ENCODE assay signal across 1 cellular context in the genomic region with DNA sequence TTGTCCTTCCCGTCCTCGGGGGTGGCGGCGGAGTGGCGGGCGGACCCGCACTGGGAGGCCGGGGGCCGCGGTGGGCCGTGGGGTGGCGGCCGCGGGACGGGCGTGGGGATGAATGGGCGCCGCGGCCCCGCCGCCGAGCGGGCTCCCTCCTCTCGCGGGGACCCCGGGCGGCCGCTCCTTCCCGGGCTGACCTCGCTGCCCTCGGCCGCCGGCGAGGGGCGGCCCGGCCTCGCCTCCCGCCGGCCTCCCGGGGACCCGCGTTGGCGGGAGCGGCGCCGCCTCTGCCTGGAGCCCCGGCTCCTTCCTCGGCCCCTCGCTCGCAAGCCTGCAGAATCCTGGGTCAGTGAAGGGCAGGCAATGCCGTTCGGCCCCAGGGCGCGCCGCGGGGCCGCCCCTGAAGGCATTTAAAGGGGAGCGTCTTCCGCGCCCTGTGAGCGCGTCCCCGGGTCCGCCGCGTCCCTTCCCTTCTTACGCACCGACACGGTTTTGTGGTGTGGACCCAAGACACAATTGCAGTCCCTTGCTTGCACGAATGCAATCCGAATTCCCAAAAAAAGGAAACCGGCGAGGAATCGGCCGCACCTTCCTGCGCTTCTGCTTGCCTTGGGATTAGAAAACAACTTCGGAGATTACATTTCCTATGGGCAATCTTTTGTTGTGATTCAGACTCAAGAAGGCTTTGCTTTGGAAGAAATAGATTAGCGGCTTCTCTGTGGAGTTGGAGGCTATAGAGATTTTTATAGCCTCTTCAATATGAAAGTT.
TF ChIP-seq lines count a peak whose summit lies in the region.

No MANE protein-coding gene starts in this region.

TF ChIP-seq in H1, 55 proteins besides CTCF, POLR2A, EP300 and RAD21:
- TF ChIP-seq SP2 (IDR thresholded peaks at IDR 0.05; ENCODE audit: low read length), result no peak
- no peak for TF ChIP-seq JUN (IDR thresholded peaks at IDR 0.05; ENCODE audit: low read depth, low read length)
- TF ChIP-seq ZNF274 (IDR thresholded peaks at IDR 0.05; ENCODE audit: borderline replicate concordance, extremely low read depth, low read length), result no peak
- TF ChIP-seq CEBPB (IDR thresholded peaks at IDR 0.05; ENCODE audit: low read depth, low read length), result no peak
- no peak for TF ChIP-seq BACH1 (IDR thresholded peaks at IDR 0.05; ENCODE audit: low read length)
- TF ChIP-seq SAP30 (IDR thresholded peaks at IDR 0.05; ENCODE audit: insufficient read depth, insufficient replicate concordance, low read length), result no peak
- no peak for TF ChIP-seq NANOG (IDR thresholded peaks at IDR 0.05; ENCODE audit: insufficient read depth, low read depth, low read length, poor library complexity, severe bottlenecking)
- peak; percentile 39; the same call in 1 of the 2 replicates for TF ChIP-seq TBP (IDR thresholded peaks at IDR 0.05; ENCODE audit: low read depth, low read length)
- TF ChIP-seq, protein P1, sequence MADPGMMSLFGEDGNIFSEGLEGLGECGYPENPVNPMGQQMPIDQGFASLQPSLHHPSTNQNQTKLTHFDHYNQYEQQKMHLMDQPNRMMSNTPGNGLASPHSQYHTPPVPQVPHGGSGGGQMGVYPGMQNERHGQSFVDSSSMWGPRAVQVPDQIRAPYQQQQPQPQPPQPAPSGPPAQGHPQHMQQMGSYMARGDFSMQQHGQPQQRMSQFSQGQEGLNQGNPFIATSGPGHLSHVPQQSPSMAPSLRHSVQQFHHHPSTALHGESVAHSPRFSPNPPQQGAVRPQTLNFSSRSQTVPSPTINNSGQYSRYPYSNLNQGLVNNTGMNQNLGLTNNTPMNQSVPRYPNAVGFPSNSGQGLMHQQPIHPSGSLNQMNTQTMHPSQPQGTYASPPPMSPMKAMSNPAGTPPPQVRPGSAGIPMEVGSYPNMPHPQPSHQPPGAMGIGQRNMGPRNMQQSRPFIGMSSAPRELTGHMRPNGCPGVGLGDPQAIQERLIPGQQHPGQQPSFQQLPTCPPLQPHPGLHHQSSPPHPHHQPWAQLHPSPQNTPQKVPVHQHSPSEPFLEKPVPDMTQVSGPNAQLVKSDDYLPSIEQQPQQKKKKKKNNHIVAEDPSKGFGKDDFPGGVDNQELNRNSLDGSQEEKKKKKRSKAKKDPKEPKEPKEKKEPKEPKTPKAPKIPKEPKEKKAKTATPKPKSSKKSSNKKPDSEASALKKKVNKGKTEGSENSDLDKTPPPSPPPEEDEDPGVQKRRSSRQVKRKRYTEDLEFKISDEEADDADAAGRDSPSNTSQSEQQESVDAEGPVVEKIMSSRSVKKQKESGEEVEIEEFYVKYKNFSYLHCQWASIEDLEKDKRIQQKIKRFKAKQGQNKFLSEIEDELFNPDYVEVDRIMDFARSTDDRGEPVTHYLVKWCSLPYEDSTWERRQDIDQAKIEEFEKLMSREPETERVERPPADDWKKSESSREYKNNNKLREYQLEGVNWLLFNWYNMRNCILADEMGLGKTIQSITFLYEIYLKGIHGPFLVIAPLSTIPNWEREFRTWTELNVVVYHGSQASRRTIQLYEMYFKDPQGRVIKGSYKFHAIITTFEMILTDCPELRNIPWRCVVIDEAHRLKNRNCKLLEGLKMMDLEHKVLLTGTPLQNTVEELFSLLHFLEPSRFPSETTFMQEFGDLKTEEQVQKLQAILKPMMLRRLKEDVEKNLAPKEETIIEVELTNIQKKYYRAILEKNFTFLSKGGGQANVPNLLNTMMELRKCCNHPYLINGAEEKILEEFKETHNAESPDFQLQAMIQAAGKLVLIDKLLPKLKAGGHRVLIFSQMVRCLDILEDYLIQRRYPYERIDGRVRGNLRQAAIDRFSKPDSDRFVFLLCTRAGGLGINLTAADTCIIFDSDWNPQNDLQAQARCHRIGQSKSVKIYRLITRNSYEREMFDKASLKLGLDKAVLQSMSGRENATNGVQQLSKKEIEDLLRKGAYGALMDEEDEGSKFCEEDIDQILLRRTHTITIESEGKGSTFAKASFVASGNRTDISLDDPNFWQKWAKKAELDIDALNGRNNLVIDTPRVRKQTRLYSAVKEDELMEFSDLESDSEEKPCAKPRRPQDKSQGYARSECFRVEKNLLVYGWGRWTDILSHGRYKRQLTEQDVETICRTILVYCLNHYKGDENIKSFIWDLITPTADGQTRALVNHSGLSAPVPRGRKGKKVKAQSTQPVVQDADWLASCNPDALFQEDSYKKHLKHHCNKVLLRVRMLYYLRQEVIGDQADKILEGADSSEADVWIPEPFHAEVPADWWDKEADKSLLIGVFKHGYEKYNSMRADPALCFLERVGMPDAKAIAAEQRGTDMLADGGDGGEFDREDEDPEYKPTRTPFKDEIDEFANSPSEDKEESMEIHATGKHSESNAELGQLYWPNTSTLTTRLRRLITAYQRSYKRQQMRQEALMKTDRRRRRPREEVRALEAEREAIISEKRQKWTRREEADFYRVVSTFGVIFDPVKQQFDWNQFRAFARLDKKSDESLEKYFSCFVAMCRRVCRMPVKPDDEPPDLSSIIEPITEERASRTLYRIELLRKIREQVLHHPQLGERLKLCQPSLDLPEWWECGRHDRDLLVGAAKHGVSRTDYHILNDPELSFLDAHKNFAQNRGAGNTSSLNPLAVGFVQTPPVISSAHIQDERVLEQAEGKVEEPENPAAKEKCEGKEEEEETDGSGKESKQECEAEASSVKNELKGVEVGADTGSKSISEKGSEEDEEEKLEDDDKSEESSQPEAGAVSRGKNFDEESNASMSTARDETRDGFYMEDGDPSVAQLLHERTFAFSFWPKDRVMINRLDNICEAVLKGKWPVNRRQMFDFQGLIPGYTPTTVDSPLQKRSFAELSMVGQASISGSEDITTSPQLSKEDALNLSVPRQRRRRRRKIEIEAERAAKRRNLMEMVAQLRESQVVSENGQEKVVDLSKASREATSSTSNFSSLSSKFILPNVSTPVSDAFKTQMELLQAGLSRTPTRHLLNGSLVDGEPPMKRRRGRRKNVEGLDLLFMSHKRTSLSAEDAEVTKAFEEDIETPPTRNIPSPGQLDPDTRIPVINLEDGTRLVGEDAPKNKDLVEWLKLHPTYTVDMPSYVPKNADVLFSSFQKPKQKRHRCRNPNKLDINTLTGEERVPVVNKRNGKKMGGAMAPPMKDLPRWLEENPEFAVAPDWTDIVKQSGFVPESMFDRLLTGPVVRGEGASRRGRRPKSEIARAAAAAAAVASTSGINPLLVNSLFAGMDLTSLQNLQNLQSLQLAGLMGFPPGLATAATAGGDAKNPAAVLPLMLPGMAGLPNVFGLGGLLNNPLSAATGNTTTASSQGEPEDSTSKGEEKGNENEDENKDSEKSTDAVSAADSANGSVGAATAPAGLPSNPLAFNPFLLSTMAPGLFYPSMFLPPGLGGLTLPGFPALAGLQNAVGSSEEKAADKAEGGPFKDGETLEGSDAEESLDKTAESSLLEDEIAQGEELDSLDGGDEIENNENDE (IDR thresholded peaks at IDR 0.05; ENCODE audit: insufficient replicate concordance, low read length), result no peak
- no peak for TF ChIP-seq BCL11A (IDR thresholded peaks at IDR 0.05; ENCODE audit: low read depth in 2 of 2, low read length in 2 of 2)
- TF ChIP-seq KDM5A (IDR thresholded peaks at IDR 0.05; ENCODE audit: low read length), result no peak
- no peak for TF ChIP-seq NRF1 (IDR thresholded peaks at IDR 0.05; ENCODE audit: low read depth, low read length)
- TF ChIP-seq CHD2 (IDR thresholded peaks at IDR 0.05; ENCODE audit: low read length), result no peak
- no peak for TF ChIP-seq RNF2 (IDR thresholded peaks at IDR 0.05; ENCODE audit: borderline replicate concordance, low read depth, low read length, missing control alignments, poor library complexity, severe bottlenecking)
- peak in 1 of 2 experiments; percentile 37; a peak in 1 of 4 replicates for TF ChIP-seq SIN3A (conservative IDR thresholded peaks at IDR 0.05 in 1 of 2, IDR thresholded peaks at IDR 0.05 in 1 of 2; ENCODE audit: low read depth in 1 of 2, low read length in 2 of 2)
- no peak for TF ChIP-seq TAF1 (IDR thresholded peaks at IDR 0.05; ENCODE audit: low read depth, low read length)
- no peak for TF ChIP-seq SP1 (IDR thresholded peaks at IDR 0.05; ENCODE audit: low read depth, low read length)
- TF ChIP-seq GABPA (IDR thresholded peaks at IDR 0.05; ENCODE audit: borderline replicate concordance, insufficient read depth, low read length), result no peak
- peak; percentile 18; the same call in 1 of the 2 replicates for TF ChIP-seq RBBP5 (IDR thresholded peaks at IDR 0.05; ENCODE audit: borderline replicate concordance, low read depth, low read length)
- TF ChIP-seq, protein P2, sequence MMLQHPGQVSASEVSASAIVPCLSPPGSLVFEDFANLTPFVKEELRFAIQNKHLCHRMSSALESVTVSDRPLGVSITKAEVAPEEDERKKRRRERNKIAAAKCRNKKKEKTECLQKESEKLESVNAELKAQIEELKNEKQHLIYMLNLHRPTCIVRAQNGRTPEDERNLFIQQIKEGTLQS (IDR thresholded peaks at IDR 0.05; ENCODE audit: insufficient read depth, low read depth, low read length), result no peak
- 0 out of 2 replicates have a peak, but pooled peaks have one; percentile 8 for TF ChIP-seq PHF8 (conservative IDR thresholded peaks at IDR 0.05; ENCODE audit: low read depth, low read length)
- TF ChIP-seq HDAC6 (IDR thresholded peaks at IDR 0.05; ENCODE audit: low read depth, low read length), result no peak
- no peak for TF ChIP-seq SRF (IDR thresholded peaks at IDR 0.05; ENCODE audit: low read depth, low read length)
- peak; percentile 27 for TF ChIP-seq ASH2L (IDR thresholded peaks at IDR 0.05; ENCODE audit: low read length)
- TF ChIP-seq SIX5 (IDR thresholded peaks at IDR 0.05; ENCODE audit: low read depth, low read length), result no peak
- TF ChIP-seq CBX5 (IDR thresholded peaks at IDR 0.05; ENCODE audit: low read depth, low read length), result no peak
- no peak for TF ChIP-seq TEAD4 (IDR thresholded peaks at IDR 0.05; ENCODE audit: low read depth, low read length)
- TF ChIP-seq CREB1 (IDR thresholded peaks at IDR 0.05), result peak; percentile 13; the same call in 1 of the 2 replicates
- TF ChIP-seq RXRA (IDR thresholded peaks at IDR 0.05; ENCODE audit: insufficient read depth, low read depth, low read length), result no peak
- no peak for TF ChIP-seq BRCA1 (IDR thresholded peaks at IDR 0.05; ENCODE audit: low read depth, low read length)
- TF ChIP-seq KDM4A (IDR thresholded peaks at IDR 0.05; ENCODE audit: low read depth, low read length, severe bottlenecking), result peak; percentile 64
- no peak for TF ChIP-seq POU5F1 (IDR thresholded peaks at IDR 0.05; ENCODE audit: low read depth, low read length)
